17 cellular contexts compared by ENCODE assay signal in genomic region chr15:101480613-101481380, GRCh38. TPM values are rescaled to one million over a fixed set of nuclear protein-coding genes. Genes with fewer than 3 reads are reported as not detected.
A peak's percentile ranks its signal among the peaks of the same experiment; 100 is the strongest.
DNase-seq lines count a peak whose midpoint lies in the region; ATAC-seq and TF ChIP-seq lines count a peak whose summit lies in the region.
"Had no signal": no experiment of that assay in that cellular context is flagged by ENCODE, and none has a peak within 500 bp of the region (broad histone marks: within the 10 kb centered on the region; RNA-seq: fewer than 3 reads in every experiment).

No MANE protein-coding gene starts in this region.

- no peaks in the 10 kb centered on the region for H4K20me1 ChIP-seq in GM23338 (replicated peaks; ENCODE audit: insufficient read depth)
- 0 out of 2 replicates have a peak, but pooled peaks cover 3% of the 10 kb centered on the region for H4K20me1 ChIP-seq in PC-9 (ENCODE audit: insufficient read depth)

- no peak overlapping the region for H3K9ac ChIP-seq in trophoblast cell (ENCODE audit: low read length)

- H3K27me3 Mint-ChIP-seq in GM23338 (ENCODE audit: insufficient read depth, low read depth, poor library complexity): peaks cover 16% of the 10 kb centered on the region
- peaks cover 17% of the 10 kb centered on the region for H3K27me3 Mint-ChIP-seq in activated T-helper 17 cell treated with anti-CD3 and anti-CD28 coated beads, Interleukin-2, amount 50 U/mL, for 72 hours

- H3K79me2 ChIP-seq in GM23338 (replicated peaks; ENCODE audit: insufficient read depth) (no peaks in the 10 kb centered on the region), PC-9 (ENCODE audit: low read depth) (peaks cover 58% of the 10 kb centered on the region), trophoblast cell (ENCODE audit: control insufficient read depth, insufficient read depth, low read length, poor library complexity) (peaks cover 5% of the 10 kb centered on the region)

- H3K9me3 Mint-ChIP-seq in GM23338: no peaks in the 10 kb centered on the region
- H3K9me3 Mint-ChIP-seq in activated T-helper 17 cell treated with anti-CD3 and anti-CD28 coated beads, Interleukin-2, amount 50 U/mL, for 72 hours: no peaks in the 10 kb centered on the region

- H3K9me2 ChIP-seq in GM23338 (ENCODE audit: insufficient read depth): no peaks in the 10 kb centered on the region
- no peaks in the 10 kb centered on the region for H3K9me2 ChIP-seq in PC-9 (ENCODE audit: insufficient read depth)

- POLR2A ChIA-PET in PC-9 (lab: Charles Lee; ENCODE audit: unreplicated experiment): no interaction called here

- H3K14ac ChIP-seq in trophoblast cell (ENCODE audit: low read length): peak overlapping the region; percentile 27

- peak overlapping the region; percentile 51 for H2AK5ac ChIP-seq in trophoblast cell (ENCODE audit: low read length)

- H3K23ac ChIP-seq in trophoblast cell (ENCODE audit: low read length): no peak overlapping the region

- DNase-seq in GM23338 (ENCODE audit: low spot score): no peak
- peak in 1 of 2 experiments; percentile 36 for DNase-seq in PC-9
- peak; percentile 52 to 68 for DNase-seq in erythroblast (lab: John Stamatoyannopoulos, UW)
- DNase-seq in trophoblast cell: peak in 1 of 2 donors; percentile 54
- no peak for DNase-seq in COLO668 (lab: John Stamatoyannopoulos, UW; ENCODE audit: unreplicated experiment)
- no peak for DNase-seq in SJCRH30
- DNase-seq: ACHN; CD4-positive, alpha-beta memory T cell; GF-D8; KG1; NCI-H1048; NCI-H1694; NCI-H446; PC-3 had no signal

- H2BK12ac ChIP-seq in trophoblast cell (ENCODE audit: low read length): peak overlapping the region; percentile 47

- H4K91ac ChIP-seq in trophoblast cell (ENCODE audit: low read depth, low read length): peak overlapping the region; percentile 60

- peak overlapping the region; percentile 54 for H2BK5ac ChIP-seq in trophoblast cell (ENCODE audit: low read depth, low read length, poor library complexity)

- H3K4ac ChIP-seq in trophoblast cell (ENCODE audit: low read depth, low read length): peak overlapping the region; percentile 11

- peak overlapping the region; percentile 2 for H2BK120ac ChIP-seq in trophoblast cell (ENCODE audit: insufficient read depth, low read length, poor library complexity)

- H4K8ac ChIP-seq in trophoblast cell (ENCODE audit: low read depth, low read length): peak overlapping the region; percentile 26

- no peak for ATAC-seq in GM23338
- ATAC-seq in activated T-helper 17 cell treated with anti-CD3 and anti-CD28 coated beads, Interleukin-2, amount 50 U/mL, for 72 hours (replicated peaks): no peak
- ATAC-seq: PC-3 had no signal

- H3K4me1 ChIP-seq in GM23338 (ENCODE audit: insufficient read depth): no peaks in the 10 kb centered on the region
- peaks cover 56% of the 10 kb centered on the region for H3K4me1 ChIP-seq in PC-9 (replicated peaks; ENCODE audit: insufficient read depth)
- peaks cover 42 to 43% of the 10 kb centered on the region in 2 experiments for H3K4me1 ChIP-seq in trophoblast cell (ENCODE audit: control insufficient read depth in 1 of 2, insufficient read depth in 2 of 2, low read length in 2 of 2)
- H3K4me1 ChIP-seq in SJCRH30: no peaks in the 10 kb centered on the region

- H3K36me3 ChIP-seq in GM23338 (ENCODE audit: insufficient read depth) (no peaks in the 10 kb centered on the region), PC-9 (ENCODE audit: low read depth) (0 out of 2 replicates have a peak, but pooled peaks cover 2% of the 10 kb centered on the region), trophoblast cell (ENCODE audit: control insufficient read depth in 1 of 2, insufficient read depth in 2 of 2, low read length in 2 of 2) (no peaks in the 10 kb centered on the region), SJCRH30 (no peaks in the 10 kb centered on the region)

- H3K4me2 ChIP-seq in GM23338: no peak overlapping the region
- peak overlapping the region; percentile 76 for H3K4me2 ChIP-seq in PC-9
- no peak overlapping the region for H3K4me2 ChIP-seq in trophoblast cell (ENCODE audit: low read length)

- H3K36me3 Mint-ChIP-seq in GM23338 (ENCODE audit: low read depth): no peaks in the 10 kb centered on the region
- H3K36me3 Mint-ChIP-seq in activated T-helper 17 cell treated with anti-CD3 and anti-CD28 coated beads, Interleukin-2, amount 50 U/mL, for 72 hours (ENCODE audit: low read depth): no peaks in the 10 kb centered on the region
- H3K36me3 Mint-ChIP-seq: CD4-positive, alpha-beta memory T cell had no signal

- H3K9me3 ChIP-seq in PC-9 (ENCODE audit: insufficient read depth, low read depth): no peaks in the 10 kb centered on the region
- peaks cover 2% of the 10 kb centered on the region for H3K9me3 ChIP-seq in trophoblast cell (ENCODE audit: insufficient read depth, low read depth, low read length)
- H3K9me3 ChIP-seq in SJCRH30 (replicated peaks): no peaks in the 10 kb centered on the region

- H3K4me3 ChIP-seq in GM23338 (no peak overlapping the region), PC-9 (no peak overlapping the region), trophoblast cell (ENCODE audit: low read depth, low read length) (no peak overlapping the region), SJCRH30 (no peak overlapping the region)

- CTCF ChIA-PET in PC-9 (lab: Charles Lee): no interaction called here

- H3K79me1 ChIP-seq in trophoblast cell (ENCODE audit: low read length): peaks cover 24% of the 10 kb centered on the region

- TF ChIP-seq POLR2A in erythroblast (IDR thresholded peaks at IDR 0.05; ENCODE audit: low read length): no peak

- TF ChIP-seq CTCF in GM23338 (conservative IDR thresholded peaks at IDR 0.05; ENCODE audit: low read depth in 2 of 2) (no peak), PC-9 (conservative IDR thresholded peaks at IDR 0.05) (no peak)

- H3K4me3 Mint-ChIP-seq in GM23338: no peak overlapping the region
- no peak overlapping the region for H3K4me3 Mint-ChIP-seq in activated T-helper 17 cell treated with anti-CD3 and anti-CD28 coated beads, Interleukin-2, amount 50 U/mL, for 72 hours
- H3K4me3 Mint-ChIP-seq: B cell; CD4-positive, alpha-beta memory T cell had no signal

- peak overlapping the region; percentile 4 for H3K18ac ChIP-seq in trophoblast cell (ENCODE audit: low read length)

- H2AFZ ChIP-seq in GM23338: no peak overlapping the region
- no peak overlapping the region for H2AFZ ChIP-seq in PC-9
- H2AFZ ChIP-seq in trophoblast cell (ENCODE audit: insufficient read depth, low read length, poor library complexity): no peak overlapping the region

- no CpG with 5 or more reads among the region's 23 CpGs for WGBS in trophoblast cell (ENCODE audit: extremely low coverage, insufficient coverage, insufficient read length)

- 0 out of 2 replicates have a peak overlapping the region, but pooled peaks have one; percentile 23 for H3K27ac Mint-ChIP-seq in GM23338
- no peak overlapping the region for H3K27ac Mint-ChIP-seq in activated T-helper 17 cell treated with anti-CD3 and anti-CD28 coated beads, Interleukin-2, amount 50 U/mL, for 72 hours
- H3K27ac Mint-ChIP-seq: B cell; CD4-positive, alpha-beta memory T cell had no signal

- intact Hi-C loops in PC-9 (cut with micrococcal nuclease; ENCODE audit: unreplicated experiment): loop anchor here (5.0 kb wide), 3 partner anchors 82 to 162 kb away; no protein-coding TSS in a partner anchor

- BruUV-seq in PC-9 (replicated peaks; lab: Mats Ljungman, UMichigan): no TSS peak

- H3K27me3 ChIP-seq in GM23338 (ENCODE audit: insufficient read depth) (no peaks in the 10 kb centered on the region), PC-9 (ENCODE audit: insufficient read depth, low read depth) (no peaks in the 10 kb centered on the region), trophoblast cell (ENCODE audit: insufficient read depth, low read length) (no peaks in the 10 kb centered on the region), SJCRH30 (peaks cover 12% of the 10 kb centered on the region; the same call in 1 of the 2 replicates)

- peaks cover 11% of the 10 kb centered on the region for H3K4me1 Mint-ChIP-seq in GM23338
- no peaks in the 10 kb centered on the region for H3K4me1 Mint-ChIP-seq in activated T-helper 17 cell treated with anti-CD3 and anti-CD28 coated beads, Interleukin-2, amount 50 U/mL, for 72 hours
- H3K4me1 Mint-ChIP-seq: B cell; CD4-positive, alpha-beta memory T cell had no signal

- H4K12ac ChIP-seq in trophoblast cell (ENCODE audit: low read depth, low read length): no peak overlapping the region

- H3F3A ChIP-seq in GM23338 (replicated peaks; ENCODE audit: low read depth) (no peaks in the 10 kb centered on the region), PC-9 (ENCODE audit: insufficient read depth, low read depth) (peaks cover 44% of the 10 kb centered on the region)

- H3K27ac ChIP-seq in GM23338 (ENCODE audit: low read depth) (no peak overlapping the region), PC-9 (peak overlapping the region; percentile 72), trophoblast cell (ENCODE audit: low read depth, low read length) (no peak overlapping the region), SJCRH30 (no peak overlapping the region)

TF ChIP-seq in GM23338, 12 proteins besides CTCF, POLR2A, EP300 and RAD21 (continues in another document):
- TF ChIP-seq JUNB (IDR thresholded peaks at IDR 0.05; ENCODE audit: unreplicated experiment) (no peak), NANOG (IDR thresholded peaks at IDR 0.05; ENCODE audit: borderline replicate concordance) (no peak), ZNF331 (CRISPR knock-in tag; IDR thresholded peaks at IDR 0.05; ENCODE audit: low read depth) (no peak), CREB1 (CRISPR knock-in tag; IDR thresholded peaks at IDR 0.05; ENCODE audit: low read depth) (no peak), ZNF114 (CRISPR knock-in tag; IDR thresholded peaks at IDR 0.05) (no peak), STAT1 (IDR thresholded peaks at IDR 0.05; ENCODE audit: unreplicated experiment) (no peak), EZH2 (IDR thresholded peaks at IDR 0.05; ENCODE audit: low read depth, unreplicated experiment) (no peak), POLR2AphosphoS5 (IDR thresholded peaks at IDR 0.05; ENCODE audit: low read depth) (no peak), EZH2phosphoT487 (IDR thresholded peaks at IDR 0.05; ENCODE audit: unreplicated experiment) (no peak)
- TF ChIP-seq, protein P1, sequence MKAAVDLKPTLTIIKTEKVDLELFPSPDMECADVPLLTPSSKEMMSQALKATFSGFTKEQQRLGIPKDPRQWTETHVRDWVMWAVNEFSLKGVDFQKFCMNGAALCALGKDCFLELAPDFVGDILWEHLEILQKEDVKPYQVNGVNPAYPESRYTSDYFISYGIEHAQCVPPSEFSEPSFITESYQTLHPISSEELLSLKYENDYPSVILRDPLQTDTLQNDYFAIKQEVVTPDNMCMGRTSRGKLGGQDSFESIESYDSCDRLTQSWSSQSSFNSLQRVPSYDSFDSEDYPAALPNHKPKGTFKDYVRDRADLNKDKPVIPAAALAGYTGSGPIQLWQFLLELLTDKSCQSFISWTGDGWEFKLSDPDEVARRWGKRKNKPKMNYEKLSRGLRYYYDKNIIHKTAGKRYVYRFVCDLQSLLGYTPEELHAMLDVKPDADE (IDR thresholded peaks at IDR 0.05): no peak

RNA-seq across cellular contexts. Expression of gene PCSK6, which starts 8.7 kb away (rescaled TPM):
- total RNA-seq in GM23338 (2014; rRNA removed; shearing (Covaris generic)): 6.7 and 7.8 TPM in 2 replicates
- polyA plus RNA-seq in GM23338 (2016; fragmentation: Nextera tagmentation; extraction: Ambion mirVana): 1.7 and 2.4 TPM in 2 replicates
- total RNA-seq in PC-9 (2021): 26.3 and 27.2 TPM in 2 replicates
- polyA plus RNA-seq in trophoblast cell (2013): 9.3 and 10.2 TPM in 2 replicates
- total RNA-seq in activated T-helper 17 cell treated with anti-CD3 and anti-CD28 coated beads, Interleukin-2, amount 50 U/mL, for 72 hours: 1 to 10 TPM in 1 of 2 donors, under 1 TPM in 1; 0.56 to 1.3 TPM
- 0.13 and 0.36 TPM in 2 replicates for total RNA-seq in SJCRH30 (2014; rRNA removed; shearing (Covaris generic))
- total RNA-seq: M059J had no signal

Comparison
In these comparisons a context has a peak if more than half of its experiments do, and no peak if none do; other contexts are left out.
1. DNase-seq: peak in erythroblast (2 of 2); none in GM23338 (single experiment), COLO668 (single experiment) and SJCRH30 (0 of 2).